ENCODE assay signal across 9 cellular contexts in the genomic region with DNA sequence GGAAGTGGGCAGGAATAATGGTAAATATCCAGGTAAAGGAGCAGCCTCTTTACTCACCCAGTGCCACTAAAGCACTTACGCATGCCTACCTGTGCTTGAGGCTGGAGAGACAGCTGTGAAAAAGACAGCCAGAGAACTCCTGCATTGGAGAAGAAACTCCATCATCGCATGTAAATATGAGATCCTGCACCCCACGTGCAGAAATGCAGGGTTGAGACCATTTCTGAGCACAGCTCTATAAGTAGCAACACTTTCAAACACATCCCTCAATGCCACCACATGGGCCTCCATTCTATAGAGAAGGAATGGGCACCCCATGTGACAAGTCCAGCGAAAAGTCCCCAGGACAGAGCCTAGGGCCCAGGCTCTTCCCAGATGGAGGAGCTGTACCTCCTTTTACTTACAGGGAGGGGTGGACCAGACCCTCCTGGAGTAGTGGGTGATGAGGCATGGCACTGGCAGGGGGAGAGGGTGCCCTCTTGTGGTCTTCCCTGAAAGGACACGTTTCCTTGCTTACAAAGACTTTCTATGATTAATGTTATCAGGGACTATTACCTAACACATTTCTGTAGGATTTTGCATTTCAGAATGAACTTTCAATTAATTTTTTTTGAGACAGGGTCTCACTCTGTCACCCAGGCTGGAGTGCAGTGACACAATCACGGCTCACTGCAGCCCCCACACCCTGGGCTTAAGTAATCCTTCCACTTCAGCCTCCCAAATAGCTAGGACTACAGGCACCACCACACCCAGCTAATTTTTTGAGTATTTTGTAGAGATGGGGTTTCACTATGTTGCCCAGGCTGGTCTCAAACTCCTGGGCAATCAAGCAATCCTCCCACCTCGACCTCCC. TPM values are rescaled to one million over a fixed set of nuclear protein-coding genes. Genes with fewer than 3 reads are reported as not detected.
A peak's percentile ranks its signal among the peaks of the same experiment; 100 is the strongest.
DNase-seq lines count a peak whose midpoint lies in the region; ATAC-seq and TF ChIP-seq lines count a peak whose summit lies in the region.
"Had no signal": no experiment of that assay in that cellular context is flagged by ENCODE, and none has a peak within 500 bp of the region (broad histone marks: within the 10 kb centered on the region; RNA-seq: fewer than 3 reads in every experiment).

No MANE protein-coding gene starts in this region.

- no peak overlapping the region; the same call in 1 of the 2 replicates for H3K27ac ChIP-seq in VCaP
- H3K27ac ChIP-seq in mammary epithelial cell (ENCODE audit: insufficient read depth, low read depth, low read length): no peak overlapping the region

- TF ChIP-seq CTCF in VCaP (conservative IDR thresholded peaks at IDR 0.05) (peak; percentile 90), mammary epithelial cell (conservative IDR thresholded peaks at IDR 0.05 in 1 of 2, IDR thresholded peaks at IDR 0.05 in 1 of 2; ENCODE audit: extremely low read depth in 1 of 2, insufficient read depth in 1 of 2, low read depth in 1 of 2, low read length in 2 of 2) (peak; percentile 93)

- peaks cover 16% of the 10 kb centered on the region for H3K4me1 ChIP-seq in mammary epithelial cell (ENCODE audit: insufficient read depth, low read length)

- no peaks in the 10 kb centered on the region for H3K36me3 ChIP-seq in mammary epithelial cell (ENCODE audit: insufficient read depth, low read length)

- no peak overlapping the region for H3K9ac ChIP-seq in mammary epithelial cell (ENCODE audit: insufficient read depth, low read length)
- H3K9ac ChIP-seq: BLaER1 treated with 17β-estradiol and CSF1 and Interleukin-3, amounts not matched to agents 10 nM and 100 nM had no signal

- BruUV-seq in mammary epithelial cell (replicated peaks; lab: Mats Ljungman, UMichigan): no TSS peak

- H3K79me2 ChIP-seq in mammary epithelial cell (ENCODE audit: insufficient read depth, low read length): no peaks in the 10 kb centered on the region

- ATAC-seq in HG03565 (IDR thresholded peaks at IDR 0.05; ENCODE audit: unreplicated experiment): no peak

- H3K4me2 ChIP-seq in mammary epithelial cell (ENCODE audit: insufficient read depth, low read depth, low read length): no peak overlapping the region

- peak overlapping the region; percentile 34 for H2AFZ ChIP-seq in mammary epithelial cell (ENCODE audit: low read depth, low read length)

- H3K27me3 ChIP-seq in mammary epithelial cell (ENCODE audit: insufficient read depth, low read length): no peaks in the 10 kb centered on the region
- H3K27me3 ChIP-seq: BLaER1 treated with 17β-estradiol and CSF1 and Interleukin-3, amounts not matched to agents 10 nM and 100 nM had no signal

- no peaks in the 10 kb centered on the region for H4K20me1 ChIP-seq in mammary epithelial cell (ENCODE audit: insufficient read depth, low read length)
- H4K20me1 ChIP-seq: BLaER1 treated with 17β-estradiol and CSF1 and Interleukin-3, amounts not matched to agents 10 nM and 100 nM had no signal

- dilution Hi-C loops in mammary epithelial cell (cut with HindIII; ENCODE audit: low sequenced_read_pairs): no loop called here

- intact Hi-C loops in mammary epithelial cell (cut with micrococcal nuclease): loop anchor here (1.0 kb wide), 1 partner anchor 130 kb away; no protein-coding TSS in a partner anchor

- no peak overlapping the region for H3K4me3 ChIP-seq in mammary epithelial cell (replicated peaks in 1 of 3; ENCODE audit: insufficient read depth in 1 of 3, low read depth in 2 of 3, low read length in 3 of 3)
- H3K4me3 ChIP-seq: BLaER1 treated with 17β-estradiol and CSF1 and Interleukin-3, amounts not matched to agents 10 nM and 100 nM had no signal

- H3K9me3 ChIP-seq in mammary epithelial cell (replicated peaks; ENCODE audit: insufficient read depth, low read length): no peaks in the 10 kb centered on the region

- DNase-seq in NCI-H1436 (lab: John Stamatoyannopoulos, UW): peak; percentile 40
- DNase-seq in NCI-H1436 treated with DMSO at 0.1 percent for 48 hours (lab: John Stamatoyannopoulos, UW): no peak
- DNase-seq in NCI-H1105 (lab: John Stamatoyannopoulos, UW): peak; percentile 6
- no peak for DNase-seq in mammary epithelial cell
- peak; percentile 84 for DNase-seq in left kidney (ENCODE audit: low read depth, low spot score)
- peak; percentile 10 to 46 (median 18) for DNase-seq in stimulated activated CD4-positive, alpha-beta T cell treated with anti-CD3 and anti-CD28 coated beads, TNF-alpha, amount 100 ng/mL, for 48 hours (ENCODE audit: low read depth in 3 of 3)

- WGBS in mammary epithelial cell (ENCODE audit: low coverage, missing lambda C conversion rate): 24% methylated on average over 6 of the region's 7 CpGs

- CTCF ChIA-PET in mammary epithelial cell (lab: Charles Lee; ENCODE audit: low non-redundant PET): interaction anchor here (0.6 to 0.9 kb wide), 3 partner anchors 113 to 185 kb away, joined by 3 to 4 read pairs (median 3); no protein-coding TSS in a partner anchor

- in situ Hi-C loops in mammary epithelial cell (cut with MboI; ENCODE audit: low sequenced_read_pairs in 2 of 2): loop anchor here (5.0 to 10.0 kb wide), 2 partner anchors 62 to 120 kb away; no protein-coding TSS in a partner anchor

RNA-seq across cellular contexts. Expression of a gene that starts 55.3 kb away (rescaled TPM):
- under 1 TPM in 1 of 2 donors, not detected in 1; 0.50 TPM for total RNA-seq in mammary epithelial cell
- polyA plus RNA-seq in mammary epithelial cell: not detected
- polyA minus RNA-seq in mammary epithelial cell: not detected

Comparison
In these comparisons a context has a peak if more than half of its experiments do, and no peak if none do; other contexts are left out.
1. DNase-seq: peak in NCI-H1436 (single experiment), NCI-H1105 (single experiment), left kidney (single experiment) and stimulated activated CD4-positive, alpha-beta T cell treated with anti-CD3 and anti-CD28 coated beads, TNF-alpha, amount 100 ng/mL, for 48 hours (3 of 3); none in NCI-H1436 treated with DMSO at 0.1 percent for 48 hours (single experiment) and mammary epithelial cell (single experiment).